3 cellular contexts compared by ENCODE assay signal in the genomic region with DNA sequence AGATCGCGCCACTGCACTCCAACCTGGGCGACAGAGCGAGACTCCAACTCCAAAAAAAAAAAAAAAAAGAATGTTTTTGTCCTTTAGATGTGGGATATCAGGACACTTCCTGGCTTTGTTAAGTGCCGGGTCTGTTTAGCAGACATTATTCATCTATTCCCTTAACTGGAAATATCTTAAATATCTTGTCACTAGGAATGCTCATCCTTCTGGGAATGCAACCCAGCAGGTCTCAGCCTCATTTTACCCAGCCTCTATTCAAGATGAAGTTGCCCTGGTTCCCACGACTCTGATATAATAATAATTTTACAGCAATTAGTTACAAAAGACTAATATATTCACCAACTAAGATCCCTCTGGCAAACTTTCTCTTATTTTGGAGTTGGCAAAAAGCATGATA.
"Had no signal": no experiment of that assay in that cellular context is flagged by ENCODE, and none has a peak within 500 bp of the region (broad histone marks: within the 10 kb centered on the region; RNA-seq: fewer than 3 reads in every experiment).

No MANE protein-coding gene starts in this region.

- DNase-seq: GDM1, GF-D8 had no signal

- H3K4me3 ChIP-seq: GM12878 had no signal
